In genomic region chr7:20320786-20321185, GRCh38 we compare ENCODE assay signal across 27 cellular contexts.
"Had no signal": no experiment of that assay in that cellular context is flagged by ENCODE, and none has a peak within 500 bp of the region (broad histone marks: within the 10 kb centered on the region; RNA-seq: fewer than 3 reads in every experiment).

No MANE protein-coding gene starts in this region.

- H3K27ac Mint-ChIP-seq: dendritic cell treated with granulocyte-macrophage colony-stimulating factor and Interleukin-4, amounts not matched to agents 40 ng/mL and 50 ng/mL, for 4 days; effector memory CD8-positive, alpha-beta T cell; endodermal cell; mesothelial cell of epicardium had no signal

- H3K27me3 ChIP-seq: colonic mucosa, esophagus squamous epithelium, gastrocnemius medialis, heart right ventricle, left lung had no signal

- H3K4me1 Mint-ChIP-seq: endodermal cell had no signal

- FAIRE-seq: endometrium, islet of Langerhans, keratinocyte had no signal

- H3K4me1 ChIP-seq: colonic mucosa, esophagus squamous epithelium, gastrocnemius medialis, heart right ventricle, left lung, lower lobe of right lung had no signal

- H3K4me3 ChIP-seq: colonic mucosa, esophagus squamous epithelium, gastrocnemius medialis, heart right ventricle, left lung, lower lobe of right lung, mucosa of descending colon had no signal

- H3K27me3 Mint-ChIP-seq: dendritic cell treated with granulocyte-macrophage colony-stimulating factor and Interleukin-4, amounts not matched to agents 40 ng/mL and 50 ng/mL, for 4 days; effector memory CD8-positive, alpha-beta T cell had no signal

- DNase-seq: colonic mucosa; cortex of kidney; effector CD8-positive, alpha-beta T cell; effector memory CD8-positive, alpha-beta T cell; endodermal cell; erythroblast; esophagus squamous epithelium; foreskin fibroblast; foreskin melanocyte; gastrocnemius medialis; glutamatergic neuron; head of caudate nucleus; heart right ventricle; hippocampal formation; left cardiac atrium; left lung; left ventricle myocardium superior; lower lobe of right lung; mesenchymal stem cell; mucosa of descending colon had no signal

- H3K4me3 Mint-ChIP-seq: dendritic cell treated with granulocyte-macrophage colony-stimulating factor and Interleukin-4, amounts not matched to agents 40 ng/mL and 50 ng/mL, for 4 days; effector memory CD8-positive, alpha-beta T cell; endodermal cell; mesothelial cell of epicardium had no signal

- H3K9me3 Mint-ChIP-seq: dendritic cell treated with granulocyte-macrophage colony-stimulating factor and Interleukin-4, amounts not matched to agents 40 ng/mL and 50 ng/mL, for 4 days; endodermal cell; mesothelial cell of epicardium had no signal

- H3K27ac ChIP-seq: colonic mucosa, epithelial cell of prostate, esophagus squamous epithelium, gastrocnemius medialis, heart right ventricle, left lung, lower lobe of right lung had no signal

- H3K36me3 ChIP-seq: colonic mucosa, esophagus squamous epithelium, gastrocnemius medialis, heart right ventricle, left lung, lower lobe of right lung had no signal

- H3K9me3 ChIP-seq: colonic mucosa, esophagus squamous epithelium, gastrocnemius medialis, heart right ventricle, left lung, lower lobe of right lung, mucosa of descending colon had no signal

- H3K36me3 Mint-ChIP-seq: mesothelial cell of epicardium had no signal

- ATAC-seq: effector memory CD8-positive, alpha-beta T cell; esophagus mucosa; gastrocnemius medialis; heart right ventricle; left cardiac atrium; left lung; left ventricle myocardium superior; lower lobe of right lung; mucosa of descending colon had no signal
